Comparison of ENCODE assay signal across 8 cellular contexts in the genomic region with DNA sequence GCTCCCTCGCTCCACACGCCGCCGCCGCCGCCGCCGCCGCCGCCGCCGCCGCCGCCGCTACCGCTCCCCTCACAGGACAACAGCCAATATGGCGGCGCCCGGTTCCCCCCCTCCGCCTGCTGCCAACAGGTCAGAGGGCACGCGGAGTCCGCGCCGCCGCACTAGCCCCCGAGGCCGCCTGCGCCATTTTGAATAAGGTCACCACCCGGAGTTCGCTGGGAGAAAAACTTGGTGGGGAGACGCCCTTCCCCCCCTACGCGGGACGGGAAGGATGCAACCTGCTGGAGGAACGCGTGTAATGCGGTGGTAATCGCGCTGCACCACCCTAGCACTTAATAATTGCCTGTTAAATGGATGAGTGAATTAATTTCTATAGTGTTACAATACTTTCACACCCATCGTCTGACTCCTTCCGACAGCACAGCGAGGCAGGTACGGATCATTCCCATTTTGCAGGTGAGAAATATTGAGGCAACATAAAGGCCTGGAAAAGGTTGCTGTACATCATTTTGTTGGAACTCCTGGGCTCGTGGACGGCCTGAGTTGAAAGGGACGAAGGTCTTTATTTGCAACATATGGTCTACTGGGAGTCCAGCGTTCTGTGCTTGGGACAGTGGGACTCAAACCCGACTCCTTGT. TPM values are rescaled to one million over a fixed set of nuclear protein-coding genes. Genes with fewer than 3 reads are reported as not detected.
A peak's percentile ranks its signal among the peaks of the same experiment; 100 is the strongest.
DNase-seq lines count a peak whose midpoint lies in the region; ATAC-seq and TF ChIP-seq lines count a peak whose summit lies in the region.

Gene FAM193B, minus strand, starts transcription at position 90 of the 638 bp plus-strand sequence. CDS start 105 bp downstream, outside the sequence.

- peaks cover 29% of the 10 kb centered on the region for H3K4me1 Mint-ChIP-seq in stimulated activated naive CD8-positive, alpha-beta T cell treated with anti-CD3 and anti-CD28 coated beads, Interleukin-15, amount 100 ng/mL, for 72 hours

- H3K4me3 Mint-ChIP-seq in stimulated activated naive CD8-positive, alpha-beta T cell treated with anti-CD3 and anti-CD28 coated beads, Interleukin-15, amount 100 ng/mL, for 72 hours = peak within 1 kb of the TSS; percentile 89 to 91

- DNase-seq in EL (peak; percentile 91), GOT3 (lab: John Stamatoyannopoulos, UW) (peak; percentile 87), LoVo (ENCODE audit: low spot score) (peak; percentile 95), fibroblast of the conjunctiva (ENCODE audit: low read depth) (peak; percentile 80)
- peak; percentile 98 for DNase-seq in activated effector memory CD4-positive, alpha-beta T cell treated with anti-CD3 and anti-CD28 coated beads, Interleukin-2, amount 50 U/mL, for 16 hours
- peak; percentile 93 to 97 for DNase-seq in stimulated activated naive CD8-positive, alpha-beta T cell treated with anti-CD3 and anti-CD28 coated beads, Interleukin-15, amount 100 ng/mL, for 72 hours

- peaks cover 49% of the 10 kb centered on the region for H3K79me2 ChIP-seq in neural cell (replicated peaks; ENCODE audit: insufficient read depth, low read length)

- TF ChIP-seq CTCF in neural cell (IDR thresholded peaks at IDR 0.05; ENCODE audit: poor library complexity, severe bottlenecking) = peak; percentile 67

- no peaks in the 10 kb centered on the region for H3K9me3 ChIP-seq in neural cell (ENCODE audit: low read length)

- H3K36me3 ChIP-seq in neural cell (ENCODE audit: insufficient read depth, low read length) = no peaks in the 10 kb centered on the region

- H3K4me3 ChIP-seq in neural cell (ENCODE audit: low read length) = peak within 1 kb of the TSS; percentile 75

- ATAC-seq in stimulated activated naive CD8-positive, alpha-beta T cell treated with anti-CD3 and anti-CD28 coated beads, Interleukin-15, amount 100 ng/mL, for 72 hours = peak; percentile 98

- H3K9me3 Mint-ChIP-seq in stimulated activated naive CD8-positive, alpha-beta T cell treated with anti-CD3 and anti-CD28 coated beads, Interleukin-15, amount 100 ng/mL, for 72 hours = no peaks in the 10 kb centered on the region

- H3F3A ChIP-seq in neural cell (ENCODE audit: insufficient read depth, low read length, poor library complexity, severe bottlenecking) = no peaks in the 10 kb centered on the region

- peak within 1 kb of the TSS; percentile 94 to 95 for H3K27ac Mint-ChIP-seq in stimulated activated naive CD8-positive, alpha-beta T cell treated with anti-CD3 and anti-CD28 coated beads, Interleukin-15, amount 100 ng/mL, for 72 hours

- TF ChIP-seq EP300 in neural cell (conservative IDR thresholded peaks at IDR 0.05; ENCODE audit: poor library complexity, severe bottlenecking) = peak; percentile 50

- no peaks in the 10 kb centered on the region for H3K27me3 Mint-ChIP-seq in stimulated activated naive CD8-positive, alpha-beta T cell treated with anti-CD3 and anti-CD28 coated beads, Interleukin-15, amount 100 ng/mL, for 72 hours

- peak within 1 kb of the TSS; percentile 82 for H2AFZ ChIP-seq in neural cell (ENCODE audit: low read depth, low read length)

- TF ChIP-seq POLR2A in Raji (IDR thresholded peaks at IDR 0.05; ENCODE audit: insufficient read depth, low read depth, low read length) = peak; percentile 61

- no peaks in the 10 kb centered on the region for H3K27me3 ChIP-seq in neural cell (ENCODE audit: insufficient read depth, low read depth, low read length)

- TF ChIP-seq RAD21 in neural cell (conservative IDR thresholded peaks at IDR 0.05) = peak; percentile 38

- peaks cover 11% of the 10 kb centered on the region for H4K20me1 ChIP-seq in neural cell (ENCODE audit: insufficient read depth)

- H3K9ac ChIP-seq in neural cell (ENCODE audit: low read length) = peak within 1 kb of the TSS; percentile 90

- H3K4me2 ChIP-seq in neural cell (ENCODE audit: low read length) = peak within 1 kb of the TSS; percentile 92

- H3K9me2 ChIP-seq in neural cell (ENCODE audit: insufficient read depth, low read length) = no peaks in the 10 kb centered on the region

- peak within 1 kb of the TSS; percentile 70 for H3K27ac ChIP-seq in neural cell (ENCODE audit: low read length)

TF ChIP-seq in neural cell, 6 proteins besides CTCF, POLR2A, EP300 and RAD21:
- TF ChIP-seq POLR2AphosphoS5 (IDR thresholded peaks at IDR 0.05) (peak; percentile 66), EZH2 (IDR thresholded peaks at IDR 0.05; ENCODE audit: borderline replicate concordance, insufficient read depth, low read length, poor library complexity, severe bottlenecking) (no peak), MXI1 (conservative IDR thresholded peaks at IDR 0.05; ENCODE audit: poor library complexity, severe bottlenecking) (peak; percentile 57), SMC3 (conservative IDR thresholded peaks at IDR 0.05; ENCODE audit: poor library complexity) (peak; percentile 55)

RNA-seq across cellular contexts. Expression of gene FAM193B, which starts in this region (rescaled TPM):
- polyA plus RNA-seq in neural cell = 79.2 and 97.3 TPM in 2 replicates
- 45.8 and 51.6 TPM in 2 replicates for polyA minus RNA-seq in neural cell

Comparison
In these comparisons a context has a peak if more than half of its experiments do, and no peak if none do; other contexts are left out.
1. Peak in every context shown above with its lines: DNase-seq, ATAC-seq, H3K4me3 ChIP-seq and H3K27ac ChIP-seq.